8 cellular contexts compared by ENCODE assay signal in genomic region chr1:32743380-32744062, GRCh38. TPM values are rescaled to one million over a fixed set of nuclear protein-coding genes. Genes with fewer than 3 reads are reported as not detected.
DNase-seq lines count a peak whose midpoint lies in the region; FAIRE-seq and TF ChIP-seq lines count a peak whose summit lies in the region.
"Had no signal": no experiment of that assay in that cellular context is flagged by ENCODE, and none has a peak within 500 bp of the region (broad histone marks: within the 10 kb centered on the region; RNA-seq: fewer than 3 reads in every experiment).

No MANE protein-coding gene starts in this region.

- H3K27me3 ChIP-seq in bronchial epithelial cell (ENCODE audit: control insufficient read depth, insufficient read depth, low read length) (no peaks in the 10 kb centered on the region), liver (ENCODE audit: control insufficient read depth in 4 of 4, insufficient read depth in 4 of 4, low read length in 3 of 4) (no peaks in the 10 kb centered on the region), transverse colon (no peaks in the 10 kb centered on the region)

- H3K27ac Mint-ChIP-seq in IgD-negative memory B cell, result no peak overlapping the region

- H3K4me1 Mint-ChIP-seq in IgD-negative memory B cell, result no peaks in the 10 kb centered on the region

- intact Hi-C loops in transverse colon (cut with DNase I; ENCODE audit: low total_unique reads), result no loop called here
- intact Hi-C loops in posterior cingulate gyrus (cut with DNase I), result no loop called here

- H3K4me3 ChIP-seq in bronchial epithelial cell (ENCODE audit: low read depth, low read length) (peak overlapping the region; percentile 92), liver (ENCODE audit: low read depth in 1 of 3, low read length in 3 of 3) (no peak overlapping the region), transverse colon (peak overlapping the region; percentile 1 to 95 (median 90))

- H3K27ac ChIP-seq in liver (ENCODE audit: low read depth in 1 of 2, low read length in 2 of 2) (peak overlapping the region; percentile 22 to 83), transverse colon (peak overlapping the region; percentile 94 to 99 (median 96))

- WGBS in liver, result 46% methylated on average over 5 of the region's 5 CpGs
- 0 to 23% methylated on average over 1 to 5 of the region's 5 CpGs for WGBS in transverse colon (ENCODE audit: low coverage in 1 of 2), 2 donors

- H3K27me3 Mint-ChIP-seq in IgD-negative memory B cell, result peaks cover 12% of the 10 kb centered on the region

- TF ChIP-seq CTCF in bronchial epithelial cell (IDR thresholded peaks at IDR 0.05; ENCODE audit: insufficient read depth, low read length, severe bottlenecking) (no peak), liver (IDR thresholded peaks at IDR 0.05; ENCODE audit: low read depth, low read length, missing input control) (no peak), transverse colon (IDR thresholded peaks at IDR 0.05) (peak in 2 of 5 experiments; percentile 21 to 27)

- H3K4me3 Mint-ChIP-seq in IgD-negative memory B cell, result peak overlapping the region in 3 of 4 donors; percentile 36 to 86 (median 83)

- in situ Hi-C loops in transverse colon (cut with MboI; ENCODE audit: low pct_ligation_motif_present in 1 of 4, low pct_unique_long_range_greater_than_20kb in 1 of 4, low sequenced_read_pairs in 3 of 4), result no loop called here

- no peaks in the 10 kb centered on the region for H3K9me3 Mint-ChIP-seq in IgD-negative memory B cell

- peaks cover 1% of the 10 kb centered on the region for H3K36me3 Mint-ChIP-seq in IgD-negative memory B cell

- H3K9me3 ChIP-seq in liver (ENCODE audit: control insufficient read depth in 4 of 4, low read length in 3 of 4), result no peaks in the 10 kb centered on the region
- H3K9me3 ChIP-seq in transverse colon, result no peaks in the 10 kb centered on the region

- peaks cover 0 to 22% (median 17%) of the 10 kb centered on the region in 4 donors for H3K4me1 ChIP-seq in liver (ENCODE audit: control insufficient read depth in 4 of 4, insufficient read depth in 4 of 4, low read length in 3 of 4)
- H3K4me1 ChIP-seq in transverse colon, result peaks cover 10 to 37% (median 31%) of the 10 kb centered on the region in 4 donors

- no peak for TF ChIP-seq EP300 in transverse colon (IDR thresholded peaks at IDR 0.05; ENCODE audit: low read depth)

- H3K36me3 ChIP-seq in bronchial epithelial cell (ENCODE audit: control insufficient read depth, insufficient read depth, low read length) (peaks cover 6% of the 10 kb centered on the region), liver (ENCODE audit: control insufficient read depth in 4 of 4, insufficient read depth in 3 of 4, low read depth in 1 of 4, low read length in 3 of 4) (no peaks in the 10 kb centered on the region), transverse colon (no peaks in the 10 kb centered on the region)

- TF ChIP-seq RAD21 in liver (IDR thresholded peaks at IDR 0.05), result no peak

- no peak for FAIRE-seq in bronchial epithelial cell (lab: Jason Lieb, UNC)

- no peak for TF ChIP-seq POLR2A in transverse colon (IDR thresholded peaks at IDR 0.05)

- DNase-seq in bronchial epithelial cell (ENCODE audit: low read depth), result no peak
- peak; percentile 35 for DNase-seq in transverse colon
- no peak for DNase-seq in posterior cingulate gyrus
- no peak for DNase-seq in DMS53 (lab: John Stamatoyannopoulos, UW)
- no peak for DNase-seq in COR-L47 (lab: John Stamatoyannopoulos, UW)
- DNase-seq: activated CD4-positive, alpha-beta T cell treated with anti-CD3 and anti-CD28 coated beads for 48 hours had no signal

- no peak overlapping the region for H3K9ac ChIP-seq in liver (ENCODE audit: low read depth in 1 of 2, low read length in 2 of 2)

TF ChIP-seq in liver, 16 proteins besides CTCF, POLR2A, EP300 and RAD21:
- TF ChIP-seq MAX (IDR thresholded peaks at IDR 0.05) (no peak), FOXA2 (IDR thresholded peaks at IDR 0.05) (no peak), ZBTB33 (IDR thresholded peaks at IDR 0.05) (no peak), HNF4G (IDR thresholded peaks at IDR 0.05) (no peak), EGR1 (IDR thresholded peaks at IDR 0.05; ENCODE audit: low read depth in 2 of 2) (no peak), ATF3 (IDR thresholded peaks at IDR 0.05) (no peak), TAF1 (conservative IDR thresholded peaks at IDR 0.05) (no peak), REST (IDR thresholded peaks at IDR 0.05) (no peak), FOXA1 (IDR thresholded peaks at IDR 0.05) (no peak), GABPA (IDR thresholded peaks at IDR 0.05 in 1 of 2, conservative IDR thresholded peaks at IDR 0.05 in 1 of 2) (no peak), HNF4A (conservative IDR thresholded peaks at IDR 0.05) (no peak), NR2F2 (IDR thresholded peaks at IDR 0.05) (no peak), RXRA (IDR thresholded peaks at IDR 0.05) (no peak), SP1 (IDR thresholded peaks at IDR 0.05) (no peak), YY1 (IDR thresholded peaks at IDR 0.05) (no peak)

RNA-seq across cellular contexts. Expression of gene SYNC, which starts 41.0 kb away (rescaled TPM):
- not detected for polyA plus RNA-seq in IgD-negative memory B cell
- 3.4 and 7.6 TPM in 2 replicates for total RNA-seq in bronchial epithelial cell
- total RNA-seq in liver, result 1 to 10 TPM in 1 of 2 donors, under 1 TPM in 1; 0.23 to 1.5 TPM
- under 1 TPM; 0.28 to 0.33 TPM for polyA plus RNA-seq in liver
- 10 to 100 TPM; 24.9 to 95.5 (median 43.8) TPM for total RNA-seq in transverse colon

Comparison
In these comparisons a context has a peak if more than half of its experiments do, and no peak if none do; other contexts are left out.
1. H3K4me3 ChIP-seq: peak in bronchial epithelial cell (single experiment) and transverse colon (4 of 4); none in liver (0 of 3).